Comparison of ENCODE assay signal across 22 cellular contexts in the genomic region with DNA sequence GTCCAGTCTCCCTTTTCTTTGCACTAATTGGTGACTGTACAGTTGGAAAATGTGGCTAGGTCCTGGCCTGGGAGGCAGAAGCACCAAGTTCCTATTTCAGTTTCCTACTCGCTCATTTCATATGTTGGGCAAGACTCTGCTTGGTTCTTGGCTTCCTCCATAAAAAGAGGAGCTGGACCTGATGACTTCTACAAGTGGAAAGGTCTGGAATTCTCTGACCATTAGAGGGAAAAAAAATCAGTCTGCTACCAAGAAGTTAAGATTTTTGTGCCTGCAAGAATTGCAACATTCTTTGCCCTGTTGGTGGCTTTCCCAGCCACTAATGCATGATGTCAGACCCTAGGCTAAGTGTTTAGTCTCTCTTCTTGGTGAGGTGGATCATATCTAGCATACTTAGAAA.
DNase-seq lines count a peak whose midpoint lies in the region; ATAC-seq and TF ChIP-seq lines count a peak whose summit lies in the region.
"Had no signal": no experiment of that assay in that cellular context is flagged by ENCODE, and none has a peak within 500 bp of the region (broad histone marks: within the 10 kb centered on the region; RNA-seq: fewer than 3 reads in every experiment).

No MANE protein-coding gene starts in this region.

- TF ChIP-seq CTCF in fibroblast of mammary gland (conservative IDR thresholded peaks at IDR 0.05; ENCODE audit: control insufficient read depth, insufficient read depth, low read depth, low read length) (no peak), thoracic aorta (IDR thresholded peaks at IDR 0.05) (no peak)

- DNase-seq in GM04503 (ENCODE audit: low read depth) (peak; percentile 65), MV-4-11 (lab: John Stamatoyannopoulos, UW) (peak; percentile 79), fibroblast of mammary gland (ENCODE audit: low read depth) (peak; percentile 27), thoracic aorta (ENCODE audit: low spot score) (no peak), SW 1271 (lab: John Stamatoyannopoulos, UW) (no peak)
- DNase-seq in activated CD4-positive, CD25-positive, alpha-beta regulatory T cell (lab: John Stamatoyannopoulos, UW): no peak
- DNase-seq in activated CD4-positive, alpha-beta T cell treated with anti-CD3 and anti-CD28 coated beads, Interleukin-2, amount 10 ng/mL, durations not matched to agents 24 days and 14 days: no peak
- DNase-seq: activated CD4-positive, CD25-positive, alpha-beta regulatory T cell treated with anti-CD3 and anti-CD28 coated beads, Interleukin-2, amount 50 U/mL, for 72 hours; activated CD8-positive, alpha-beta memory T cell treated with anti-CD3 and anti-CD28 coated beads, Interleukin-2, amount 10 ng/mL, durations not matched to agents 7 days and 5 days; activated effector memory CD4-positive, alpha-beta T cell treated with Interleukin-2 at 50 U/mL for 16 hours; adrenal gland; GDM1; NCI-H1048; NCI-H524; OCI-M1; SHP77; sigmoid colon; stimulated activated naive CD8-positive, alpha-beta T cell treated with anti-CD3 and anti-CD28 coated beads, Interleukin-15, amount 100 ng/mL, for 72 hours; T-helper 9 cell; uterus had no signal

- intact Hi-C loops in activated CD4-positive, alpha-beta T cell treated with anti-CD3 and anti-CD28 coated beads, Interleukin-2, amount 10 ng/mL, durations not matched to agents 24 days and 14 days (cut with micrococcal nuclease): no loop called here

- peak overlapping the region in 1 of 2 donors; percentile 56 for H3K27ac ChIP-seq in thoracic aorta
- H3K27ac ChIP-seq: adrenal gland, BLaER1, cardiac muscle cell, sigmoid colon, uterus had no signal

- H3K36me3 ChIP-seq in thoracic aorta: no peaks in the 10 kb centered on the region
- H3K36me3 ChIP-seq: adrenal gland, BLaER1, cardiac muscle cell, sigmoid colon, uterus had no signal

- no peaks in the 10 kb centered on the region for H3K9me3 ChIP-seq in thoracic aorta
- H3K9me3 ChIP-seq: adrenal gland, BLaER1, sigmoid colon, uterus had no signal

- no peak overlapping the region for H3K4me3 ChIP-seq in fibroblast of mammary gland (ENCODE audit: control insufficient read depth, low read depth, low read length)
- H3K4me3 ChIP-seq in thoracic aorta: no peak overlapping the region
- H3K4me3 ChIP-seq: adrenal gland, BLaER1, cardiac muscle cell, sigmoid colon, uterus had no signal

- H3K27me3 Mint-ChIP-seq in activated CD4-positive, alpha-beta T cell treated with anti-CD3 and anti-CD28 coated beads, Interleukin-2, amount 10 ng/mL, durations not matched to agents 24 days and 14 days: peaks cover 7% of the 10 kb centered on the region

- no peaks in the 10 kb centered on the region for H3K27me3 ChIP-seq in thoracic aorta (replicated peaks; ENCODE audit: insufficient read depth)
- H3K27me3 ChIP-seq: adrenal gland, BLaER1, cardiac muscle cell, sigmoid colon, uterus had no signal

- H3K4me1 ChIP-seq in thoracic aorta (ENCODE audit: control insufficient read depth in 1 of 2, low read depth in 2 of 2): peaks cover 5 to 8% of the 10 kb centered on the region in 2 donors
- H3K4me1 ChIP-seq: adrenal gland, uterus had no signal

- no peak overlapping the region for H3K27ac Mint-ChIP-seq in activated CD4-positive, alpha-beta T cell treated with anti-CD3 and anti-CD28 coated beads, Interleukin-2, amount 10 ng/mL, durations not matched to agents 24 days and 14 days
- H3K27ac Mint-ChIP-seq: activated CD8-positive, alpha-beta memory T cell treated with anti-CD3 and anti-CD28 coated beads, Interleukin-2, amount 10 ng/mL, durations not matched to agents 7 days and 5 days; stimulated activated naive CD8-positive, alpha-beta T cell treated with anti-CD3 and anti-CD28 coated beads, Interleukin-15, amount 100 ng/mL, for 72 hours had no signal

- peak; percentile 55 for ATAC-seq in thoracic aorta (ENCODE audit: insufficient number of reproducible peaks, low FRiP score, low read depth)
- ATAC-seq: activated CD8-positive, alpha-beta memory T cell treated with anti-CD3 and anti-CD28 coated beads, Interleukin-2, amount 10 ng/mL, durations not matched to agents 7 days and 5 days; stimulated activated naive CD8-positive, alpha-beta T cell treated with anti-CD3 and anti-CD28 coated beads, Interleukin-15, amount 100 ng/mL, for 72 hours had no signal

- H3K4me3 Mint-ChIP-seq in activated CD4-positive, alpha-beta T cell treated with anti-CD3 and anti-CD28 coated beads, Interleukin-2, amount 10 ng/mL, durations not matched to agents 24 days and 14 days: no peak overlapping the region
- H3K4me3 Mint-ChIP-seq: activated CD8-positive, alpha-beta memory T cell treated with anti-CD3 and anti-CD28 coated beads, Interleukin-2, amount 10 ng/mL, durations not matched to agents 7 days and 5 days; stimulated activated naive CD8-positive, alpha-beta T cell treated with anti-CD3 and anti-CD28 coated beads, Interleukin-15, amount 100 ng/mL, for 72 hours had no signal

- no peaks in the 10 kb centered on the region for H3K9me3 Mint-ChIP-seq in activated CD4-positive, alpha-beta T cell treated with anti-CD3 and anti-CD28 coated beads, Interleukin-2, amount 10 ng/mL, durations not matched to agents 24 days and 14 days
- H3K9me3 Mint-ChIP-seq: stimulated activated naive CD8-positive, alpha-beta T cell treated with anti-CD3 and anti-CD28 coated beads, Interleukin-15, amount 100 ng/mL, for 72 hours had no signal

- H3K4me1 Mint-ChIP-seq in activated CD4-positive, alpha-beta T cell treated with anti-CD3 and anti-CD28 coated beads, Interleukin-2, amount 10 ng/mL, durations not matched to agents 24 days and 14 days: peaks cover 2% of the 10 kb centered on the region

- no peaks in the 10 kb centered on the region for H3K36me3 Mint-ChIP-seq in activated CD4-positive, alpha-beta T cell treated with anti-CD3 and anti-CD28 coated beads, Interleukin-2, amount 10 ng/mL, durations not matched to agents 24 days and 14 days (ENCODE audit: low read depth)
- H3K36me3 Mint-ChIP-seq: activated CD8-positive, alpha-beta memory T cell treated with anti-CD3 and anti-CD28 coated beads, Interleukin-2, amount 10 ng/mL, durations not matched to agents 7 days and 5 days had no signal

Comparison
In these comparisons a context has a peak if more than half of its experiments do, and no peak if none do; other contexts are left out.
1. DNase-seq: peak in GM04503 (single experiment), MV-4-11 (single experiment) and fibroblast of mammary gland (single experiment); none in thoracic aorta (single experiment), activated CD4-positive, CD25-positive, alpha-beta regulatory T cell (0 of 4), activated CD4-positive, alpha-beta T cell treated with anti-CD3 and anti-CD28 coated beads, Interleukin-2, amount 10 ng/mL, durations not matched to agents 24 days and 14 days (single experiment) and SW 1271 (0 of 2).